Comparison of ENCODE assay signal across 30 cellular contexts in the genomic region with DNA sequence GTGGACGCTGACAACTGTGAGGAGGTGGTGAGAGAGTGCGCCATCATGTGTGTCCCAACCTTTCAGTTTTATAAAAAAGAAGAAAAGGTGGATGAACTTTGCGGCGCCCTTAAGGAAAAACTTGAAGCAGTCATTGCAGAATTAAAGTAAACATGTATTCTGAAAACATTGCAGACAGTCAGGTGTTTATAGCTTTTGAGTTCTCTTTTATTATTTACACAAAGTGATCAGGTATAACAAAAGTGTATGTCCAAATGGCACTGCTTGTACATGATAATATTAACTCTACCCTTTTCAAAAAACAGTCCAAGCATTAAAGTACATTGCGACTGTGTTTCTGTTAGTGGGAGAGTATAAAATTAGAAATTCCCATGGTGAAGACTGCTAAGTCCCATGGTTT. TPM values are rescaled to one million over a fixed set of nuclear protein-coding genes. Genes with fewer than 3 reads are reported as not detected.
"Had no signal": no experiment of that assay in that cellular context is flagged by ENCODE, and none has a peak within 500 bp of the region (broad histone marks: within the 10 kb centered on the region; RNA-seq: fewer than 3 reads in every experiment).

No MANE protein-coding gene starts in this region.

- H3K4me3 Mint-ChIP-seq: stimulated activated effector memory CD8-positive, alpha-beta T cell treated with anti-CD3 and anti-CD28 coated beads, Interleukin-12 subunit alpha, Interleukin-12 subunit beta, amount 100 ng/mL, for 72 hours; stimulated activated memory B cell treated with anti-CD40 and anti-IgM and Interleukin-4, amounts not matched to agents 10 μg/mL and 1 μg/mL and 100 μg/mL, for 72 hours; stimulated activated naive B cell treated with anti-CD40 and anti-IgM and Interleukin-4, amounts not matched to agents 10 μg/mL and 1 μg/mL and 100 μg/mL, for 72 hours; stimulated activated naive CD8-positive, alpha-beta T cell treated with anti-CD3 and anti-CD28 coated beads, Interleukin-15, amount 100 ng/mL, for 72 hours; stimulated activated naive CD8-positive, alpha-beta T cell treated with anti-CD3 and anti-CD28 coated beads, Interleukin-15, Interleukin-2, amounts not matched to agents 100 ng/mL and 50 ng/mL, for 24 hours; type B pancreatic cell had no signal

- H3K36me3 Mint-ChIP-seq: stimulated activated effector memory CD8-positive, alpha-beta T cell treated with anti-CD3 and anti-CD28 coated beads, Interleukin-12 subunit alpha, Interleukin-12 subunit beta, amount 100 ng/mL, for 72 hours; stimulated activated memory B cell treated with anti-CD40 and anti-IgM and Interleukin-4, amounts not matched to agents 10 μg/mL and 1 μg/mL and 100 μg/mL, for 72 hours; stimulated activated naive B cell treated with anti-CD40 and anti-IgM and Interleukin-4, amounts not matched to agents 10 μg/mL and 1 μg/mL and 100 μg/mL, for 72 hours; type B pancreatic cell had no signal

- DNase-seq: stimulated activated CD4-positive, alpha-beta T cell treated with anti-CD3 and anti-CD28 coated beads, Interleukin-2, amount 100 ng/mL, for 48 hours; stimulated activated CD4-positive, alpha-beta T cell treated with anti-CD3 and anti-CD28 coated beads, Interleukin-4, amount 100 ng/mL, for 1 hour; stimulated activated CD4-positive, alpha-beta T cell treated with anti-CD3 and anti-CD28 coated beads, Interleukin-4, amount 100 ng/mL, for 24 hours; stimulated activated CD4-positive, alpha-beta T cell treated with anti-CD3 and anti-CD28 coated beads, Interleukin-4, amount 100 ng/mL, for 4 hours; stimulated activated CD8-positive, alpha-beta memory T cell treated with anti-CD3 and anti-CD28 coated beads, Interleukin-4, amount 100 ng/mL, for 48 hours; stimulated activated naive B cell treated with anti-CD40 and anti-IgM and Interleukin-4, amounts not matched to agents 10 μg/mL and 1 μg/mL and 100 μg/mL, for 72 hours; stimulated activated naive CD4-positive, alpha-beta T cell; stimulated activated naive CD4-positive, alpha-beta T cell treated with Interleukin-2 at 50 U/mL for 16 hours; stimulated activated naive CD8-positive, alpha-beta T cell treated with anti-CD3 and anti-CD28 coated beads, Interleukin-15, amount 100 ng/mL, for 72 hours; stimulated activated naive CD8-positive, alpha-beta T cell treated with anti-CD3 and anti-CD28 coated beads, Interleukin-15, Interleukin-2, amounts not matched to agents 100 U/mL and 50 U/mL, for 24 hours; stomach; substantia nigra; testis; thyroid gland; tibial artery; transverse colon; trophoblast cell; upper lobe of left lung; upper lobe of right lung; uterus had no signal

- ATAC-seq: stimulated activated effector memory CD8-positive, alpha-beta T cell treated with anti-CD3 and anti-CD28 coated beads, Interleukin-12 subunit alpha, Interleukin-12 subunit beta, amount 100 ng/mL, for 72 hours; stimulated activated memory B cell treated with anti-CD40 and anti-IgM and Interleukin-4, amounts not matched to agents 10 μg/mL and 1 μg/mL and 100 μg/mL, for 72 hours; stimulated activated naive B cell treated with anti-CD40 and anti-IgM and Interleukin-4, amounts not matched to agents 10 μg/mL and 1 μg/mL and 100 μg/mL, for 72 hours; stimulated activated naive CD8-positive, alpha-beta T cell treated with anti-CD3 and anti-CD28 coated beads, Interleukin-15, amount 100 ng/mL, for 72 hours; stimulated activated naive CD8-positive, alpha-beta T cell treated with anti-CD3 and anti-CD28 coated beads, Interleukin-15, Interleukin-2, amounts not matched to agents 100 U/mL and 50 U/mL, for 24 hours; upper lobe of right lung had no signal

- H3K4me1 Mint-ChIP-seq: stimulated activated memory B cell treated with anti-CD40 and anti-IgM and Interleukin-4, amounts not matched to agents 10 μg/mL and 1 μg/mL and 100 μg/mL, for 72 hours; stimulated activated naive B cell treated with anti-CD40 and anti-IgM and Interleukin-4, amounts not matched to agents 10 μg/mL and 1 μg/mL and 100 μg/mL, for 72 hours; stimulated activated naive CD8-positive, alpha-beta T cell treated with anti-CD3 and anti-CD28 coated beads, Interleukin-15, amount 100 ng/mL, for 72 hours had no signal

- H3K27me3 ChIP-seq: stomach, suprapubic skin, testis, thyroid gland, tibial artery, tibial nerve, transverse colon, upper lobe of left lung, upper lobe of right lung, uterus, vagina had no signal

- H3K9me3 ChIP-seq: stomach, suprapubic skin, testis, thoracic aorta, thyroid gland, tibial artery, tibial nerve, transverse colon, upper lobe of left lung, upper lobe of right lung, uterus, vagina had no signal

- FAIRE-seq: urothelium cell line had no signal

- H3K9me3 Mint-ChIP-seq: stimulated activated effector memory CD8-positive, alpha-beta T cell treated with anti-CD3 and anti-CD28 coated beads, Interleukin-12 subunit alpha, Interleukin-12 subunit beta, amount 100 ng/mL, for 72 hours; stimulated activated memory B cell treated with anti-CD40 and anti-IgM and Interleukin-4, amounts not matched to agents 10 μg/mL and 1 μg/mL and 100 μg/mL, for 72 hours; stimulated activated naive B cell treated with anti-CD40 and anti-IgM and Interleukin-4, amounts not matched to agents 10 μg/mL and 1 μg/mL and 100 μg/mL, for 72 hours; stimulated activated naive CD8-positive, alpha-beta T cell treated with anti-CD3 and anti-CD28 coated beads, Interleukin-15, Interleukin-2, amounts not matched to agents 100 ng/mL and 50 ng/mL, for 24 hours had no signal

- H3K4me1 ChIP-seq: stomach, suprapubic skin, thyroid gland, tibial nerve, transverse colon, upper lobe of left lung, upper lobe of right lung, uterus, vagina had no signal

- H3K4me3 ChIP-seq: stomach, suprapubic skin, testis, thoracic aorta, thyroid gland, tibial artery, tibial nerve, transverse colon, upper lobe of left lung, upper lobe of right lung, uterus, vagina had no signal

- H3K27ac ChIP-seq: stomach, suprapubic skin, testis, thoracic aorta, thyroid gland, tibial artery, tibial nerve, transverse colon, upper lobe of left lung, upper lobe of right lung, uterus, vagina had no signal

- H3K27me3 Mint-ChIP-seq: stimulated activated memory B cell treated with anti-CD40 and anti-IgM and Interleukin-4, amounts not matched to agents 10 μg/mL and 1 μg/mL and 100 μg/mL, for 72 hours; stimulated activated naive CD8-positive, alpha-beta T cell treated with anti-CD3 and anti-CD28 coated beads, Interleukin-15, amount 100 ng/mL, for 72 hours had no signal

- H3K27ac Mint-ChIP-seq: stimulated activated effector memory CD8-positive, alpha-beta T cell treated with anti-CD3 and anti-CD28 coated beads, Interleukin-12 subunit alpha, Interleukin-12 subunit beta, amount 100 ng/mL, for 72 hours; stimulated activated memory B cell treated with anti-CD40 and anti-IgM and Interleukin-4, amounts not matched to agents 10 μg/mL and 1 μg/mL and 100 μg/mL, for 72 hours; stimulated activated naive B cell treated with anti-CD40 and anti-IgM and Interleukin-4, amounts not matched to agents 10 μg/mL and 1 μg/mL and 100 μg/mL, for 72 hours; stimulated activated naive CD8-positive, alpha-beta T cell treated with anti-CD3 and anti-CD28 coated beads, Interleukin-15, Interleukin-2, amounts not matched to agents 100 ng/mL and 50 ng/mL, for 24 hours; type B pancreatic cell had no signal

- H3K36me3 ChIP-seq: stomach, suprapubic skin, thoracic aorta, thyroid gland, tibial artery, tibial nerve, transverse colon, upper lobe of left lung, upper lobe of right lung, uterus, vagina had no signal

RNA-seq across cellular contexts. Expression of gene TXNDC2, which starts 2.2 kb away (rescaled TPM):
- total RNA-seq: suprapubic skin, thyroid gland, urinary bladder had no signal
- polyA plus RNA-seq: stomach had no signal
